ENCODE assay signal across 1 cellular context in the genomic region with DNA sequence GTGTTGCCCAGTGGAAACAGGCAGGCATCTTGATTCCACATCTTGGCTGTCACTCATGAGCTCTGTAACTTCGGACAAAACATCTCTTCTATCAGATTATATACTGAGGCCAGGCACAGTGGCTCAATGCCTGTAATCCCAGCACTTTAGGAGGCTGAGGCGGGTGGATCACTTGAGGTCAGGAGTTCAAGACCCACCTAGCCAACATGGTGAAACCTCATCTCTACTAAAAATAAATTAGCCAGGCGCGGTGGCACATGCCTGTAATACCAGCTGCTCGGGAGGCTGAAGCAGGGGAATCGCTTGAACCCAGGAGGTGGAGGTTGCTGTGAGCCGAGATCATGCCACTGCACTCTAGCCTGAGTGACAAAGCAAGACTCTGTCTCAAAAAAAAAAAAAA.
TF ChIP-seq lines count a peak whose summit lies in the region.

No MANE protein-coding gene starts in this region.

TF ChIP-seq in K562, 482 proteins besides CTCF, POLR2A, EP300 and RAD21:
- TF ChIP-seq, protein P1, sequence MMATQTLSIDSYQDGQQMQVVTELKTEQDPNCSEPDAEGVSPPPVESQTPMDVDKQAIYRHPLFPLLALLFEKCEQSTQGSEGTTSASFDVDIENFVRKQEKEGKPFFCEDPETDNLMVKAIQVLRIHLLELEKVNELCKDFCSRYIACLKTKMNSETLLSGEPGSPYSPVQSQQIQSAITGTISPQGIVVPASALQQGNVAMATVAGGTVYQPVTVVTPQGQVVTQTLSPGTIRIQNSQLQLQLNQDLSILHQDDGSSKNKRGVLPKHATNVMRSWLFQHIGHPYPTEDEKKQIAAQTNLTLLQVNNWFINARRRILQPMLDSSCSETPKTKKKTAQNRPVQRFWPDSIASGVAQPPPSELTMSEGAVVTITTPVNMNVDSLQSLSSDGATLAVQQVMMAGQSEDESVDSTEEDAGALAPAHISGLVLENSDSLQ (IDR thresholded peaks at IDR 0.05) = peak; percentile 18; the same call in 1 of the 2 replicates
